ENCODE assay signal across 2 cellular contexts in genomic region chr9:128211551-128212281, GRCh38.
TF ChIP-seq lines count a peak whose summit lies in the region.

No MANE protein-coding gene starts in this region.

TF ChIP-seq in A549, 52 proteins besides CTCF, POLR2A, EP300 and RAD21 (continues in another document):
- TF ChIP-seq EHF (CRISPR knock-in tag; IDR thresholded peaks at IDR 0.05) (no peak), MAFK (IDR thresholded peaks at IDR 0.05; ENCODE audit: partially characterized antibody) (no peak), ATOH8 (CRISPR knock-in tag; IDR thresholded peaks at IDR 0.05; ENCODE audit: low read depth) (no peak), PBX3 (IDR thresholded peaks at IDR 0.05) (no peak), FOSL2 (IDR thresholded peaks at IDR 0.05) (no peak), FOSL2 (CRISPR knock-in tag; IDR thresholded peaks at IDR 0.05) (peak; percentile 24; the same call in 1 of the 2 replicates), NPAS2 (CRISPR knock-in tag; IDR thresholded peaks at IDR 0.05; ENCODE audit: borderline replicate concordance) (no peak), NR3C1 (IDR thresholded peaks at IDR 0.05) (no peak), E2F6 (IDR thresholded peaks at IDR 0.05; ENCODE audit: borderline replicate concordance, low read depth) (0 out of 2 replicates have a peak, but pooled peaks have one; percentile 36), MAX (IDR thresholded peaks at IDR 0.05) (peak; percentile 84), HEYL (CRISPR knock-in tag; IDR thresholded peaks at IDR 0.05) (no peak), SMC3 (IDR thresholded peaks at IDR 0.05) (0 out of 3 replicates have a peak, but pooled peaks have one; percentile 12), TFCP2L1 (CRISPR knock-in tag; IDR thresholded peaks at IDR 0.05) (no peak), FOSB (CRISPR knock-in tag; IDR thresholded peaks at IDR 0.05) (no peak), HDAC2 (IDR thresholded peaks at IDR 0.05) (no peak), USF2 (IDR thresholded peaks at IDR 0.05) (peak; percentile 9; the same call in 1 of the 2 replicates), JUN (IDR thresholded peaks at IDR 0.05) (peak; percentile 52 to 70; a peak in 4 of 5 replicates), HOXB13 (CRISPR knock-in tag; IDR thresholded peaks at IDR 0.05; ENCODE audit: low read depth) (peak; percentile 67; the same call in 1 of the 2 replicates), MAZ (IDR thresholded peaks at IDR 0.05; ENCODE audit: borderline replicate concordance, low read depth, low read length) (no peak), SREBF2 (IDR thresholded peaks at IDR 0.05) (no peak), KDM5A (IDR thresholded peaks at IDR 0.05) (no peak), EHMT2 (IDR thresholded peaks at IDR 0.05; ENCODE audit: low read depth) (no peak), ZC3H11A (IDR thresholded peaks at IDR 0.05) (no peak), MYC (IDR thresholded peaks at IDR 0.05; ENCODE audit: borderline replicate concordance, low read length) (no peak), GATA3 (IDR thresholded peaks at IDR 0.05; ENCODE audit: borderline replicate concordance) (no peak), PHF8 (IDR thresholded peaks at IDR 0.05; ENCODE audit: borderline replicate concordance, low read depth) (no peak), POLR2AphosphoS2 (conservative IDR thresholded peaks at IDR 0.05; ENCODE audit: low read length) (no peak), CEBPB (IDR thresholded peaks at IDR 0.05) (no peak), HOXB5 (CRISPR knock-in tag; IDR thresholded peaks at IDR 0.05) (no peak), CHD2 (IDR thresholded peaks at IDR 0.05; ENCODE audit: low read length, partially characterized antibody) (no peak), HES2 (IDR thresholded peaks at IDR 0.05) (no peak), RARB (CRISPR knock-in tag; IDR thresholded peaks at IDR 0.05) (no peak), HOXA7 (CRISPR knock-in tag; IDR thresholded peaks at IDR 0.05) (no peak), ZSCAN20 (CRISPR knock-in tag; IDR thresholded peaks at IDR 0.05) (no peak), CBX8 (IDR thresholded peaks at IDR 0.05) (no peak), ZNF302 (CRISPR knock-in tag; IDR thresholded peaks at IDR 0.05) (no peak), FOXS1 (CRISPR knock-in tag; IDR thresholded peaks at IDR 0.05) (no peak), JUNB (IDR thresholded peaks at IDR 0.05) (no peak)

TF ChIP-seq in IMR-90, 13 proteins besides CTCF, POLR2A, EP300 and RAD21:
- TF ChIP-seq BHLHE40 (IDR thresholded peaks at IDR 0.05; ENCODE audit: low read depth, low read length) (no peak), FOS (IDR thresholded peaks at IDR 0.05; ENCODE audit: low read depth, low read length) (no peak), RFX5 (IDR thresholded peaks at IDR 0.05; ENCODE audit: low read depth, low read length) (no peak), CHD1 (IDR thresholded peaks at IDR 0.05; ENCODE audit: low read depth, low read length) (no peak), RCOR1 (IDR thresholded peaks at IDR 0.05; ENCODE audit: insufficient replicate concordance, low read length) (no peak), MXI1 (IDR thresholded peaks at IDR 0.05; ENCODE audit: borderline replicate concordance, low read depth, low read length) (no peak), MAZ (IDR thresholded peaks at IDR 0.05; ENCODE audit: borderline replicate concordance, low read depth, low read length) (no peak), MAFK (IDR thresholded peaks at IDR 0.05; ENCODE audit: low read depth, low read length) (no peak)
